Comparison of ENCODE assay signal across 22 cellular contexts in the genomic region with DNA sequence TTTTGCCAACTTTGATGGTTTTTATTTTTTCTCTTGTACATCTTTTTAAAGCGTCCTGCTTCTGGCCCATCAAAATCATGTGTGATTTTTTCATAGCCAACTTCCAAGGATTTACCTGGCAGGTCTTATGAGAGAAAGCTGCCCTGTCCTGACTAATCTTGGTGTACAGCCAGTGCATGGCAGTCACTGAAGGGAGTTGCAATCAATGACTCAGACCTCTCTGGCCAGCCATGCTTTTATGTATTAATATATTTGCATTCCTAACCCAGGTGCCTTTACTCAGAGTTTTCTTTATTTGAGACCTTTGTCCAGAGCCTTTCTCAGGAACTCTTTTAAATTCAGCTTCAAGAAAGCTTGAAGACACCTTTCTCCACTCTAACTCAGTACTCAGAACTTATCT.
"Had no signal": no experiment of that assay in that cellular context is flagged by ENCODE, and none has a peak within 500 bp of the region (broad histone marks: within the 10 kb centered on the region; RNA-seq: fewer than 3 reads in every experiment).

No MANE protein-coding gene starts in this region.

- H3K9me3 ChIP-seq: left lung, prostate gland had no signal

- DNase-seq: activated B cell treated with CpG ODN at 0.5 μM for 24 hours; activated CD4-positive, alpha-beta memory T cell treated with anti-CD3 and anti-CD28 coated beads for 36 hours; activated CD4-positive, alpha-beta T cell treated with anti-CD3 and anti-CD28 coated beads for 4 hours; activated naive CD4-positive, alpha-beta T cell treated with Interleukin-2 at 50 U/mL for 16 hours; activated naive CD8-positive, alpha-beta T cell treated with anti-CD3 and anti-CD28 coated beads for 36 hours; activated T-cell treated with anti-CD3 and anti-CD28 coated beads, Interleukin-2, amount 50 U/mL, for 48 hours; amniotic stem cell; cerebellar nuclear complex; endodermal cell; erythroblast; foreskin melanocyte; immature natural killer cell; kidney glomerular epithelial cell; left lung; naive thymus-derived CD4-positive, alpha-beta T cell; spleen; stimulated activated CD4-positive, alpha-beta T cell treated with anti-CD3 and anti-CD28 coated beads, Interleukin-4, amount 100 ng/mL, for 24 hours; T-helper 9 cell; tibial artery had no signal

- H3K4me1 ChIP-seq: left lung, prostate gland, spleen, tibial artery had no signal

- ATAC-seq: left lung; naive thymus-derived CD4-positive, alpha-beta T cell had no signal

- H3K27me3 ChIP-seq: left lung, tibial artery had no signal

- H3K27ac ChIP-seq: coronary artery, left lung, prostate gland, spleen, tibial artery had no signal

- H3K4me3 ChIP-seq: coronary artery, left lung, lung, prostate gland, spleen, tibial artery had no signal

- H3K36me3 ChIP-seq: left lung, prostate gland, spleen, tibial artery had no signal
